In genomic region chr6:24914082-24914481, GRCh38 we compare ENCODE assay signal across 1 cellular context. TPM values are rescaled to one million over a fixed set of nuclear protein-coding genes. Genes with fewer than 3 reads are reported as not detected.
"Had no signal": no experiment of that assay in that cellular context is flagged by ENCODE, and none has a peak within 500 bp of the region (broad histone marks: within the 10 kb centered on the region; RNA-seq: fewer than 3 reads in every experiment).

No MANE protein-coding gene starts in this region.

RNA-seq across cellular contexts. Expression of gene RIPOR2, which starts 21.7 kb away (rescaled TPM):
- total RNA-seq: glomerular endothelial cell had no signal
